ENCODE assay signal across 24 cellular contexts in the genomic region with DNA sequence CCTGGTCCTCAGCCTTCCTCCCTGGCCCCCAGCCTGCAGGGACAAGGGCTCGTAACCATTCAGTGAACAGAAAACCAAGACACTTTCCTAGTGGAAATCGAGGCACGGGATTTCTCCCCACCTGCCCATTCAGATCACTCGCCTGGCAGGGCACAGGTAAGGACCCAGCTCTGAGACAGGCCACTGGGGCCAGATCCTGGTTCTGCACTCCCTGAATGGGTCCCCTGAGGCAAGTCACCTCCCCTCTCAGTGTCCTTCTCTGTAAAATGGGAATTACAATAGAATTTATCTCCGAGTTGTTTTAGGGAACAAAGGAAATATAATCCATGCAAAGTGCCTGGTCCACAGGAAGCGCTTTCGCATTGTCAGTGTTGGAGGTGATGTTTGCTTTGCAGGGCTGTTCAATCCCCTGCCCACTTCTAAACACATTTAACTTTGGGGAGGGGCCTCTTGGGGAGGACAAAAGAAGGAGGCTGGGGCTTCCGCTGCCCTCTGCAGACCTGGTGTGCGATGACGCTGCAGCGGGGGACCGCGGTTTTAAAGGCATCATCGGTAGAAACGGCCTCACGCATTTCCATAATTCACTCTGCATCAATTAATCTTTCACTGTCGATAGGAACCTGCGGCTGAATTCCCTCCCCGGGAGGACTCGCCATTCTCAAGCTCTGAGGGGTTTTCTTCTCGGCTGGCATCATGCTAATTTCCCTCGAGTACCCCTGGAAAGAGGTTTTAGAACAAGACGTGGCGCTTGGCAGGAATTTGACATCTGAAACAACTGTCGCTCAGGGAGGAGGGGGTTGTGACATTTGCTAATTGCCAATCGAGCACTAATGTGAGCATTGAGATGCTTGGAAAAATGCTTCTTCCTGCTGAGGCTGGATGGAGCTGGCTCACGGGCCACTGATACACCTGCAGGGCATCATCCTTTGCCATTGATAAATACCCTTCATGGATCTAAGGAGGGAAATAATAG.
DNase-seq lines count a peak whose midpoint lies in the region; ATAC-seq, FAIRE-seq and TF ChIP-seq lines count a peak whose summit lies in the region.
"Had no signal": no experiment of that assay in that cellular context is flagged by ENCODE, and none has a peak within 500 bp of the region (broad histone marks: within the 10 kb centered on the region; RNA-seq: fewer than 3 reads in every experiment).

No MANE protein-coding gene starts in this region.

- no peak overlapping the region for H3K27ac Mint-ChIP-seq in GM23338
- no peak overlapping the region for H3K27ac Mint-ChIP-seq in activated CD4-positive, alpha-beta memory T cell treated with anti-CD3 and anti-CD28 coated beads for 36 hours
- no peak overlapping the region for H3K27ac Mint-ChIP-seq in Calu3 (ENCODE audit: unreplicated experiment)
- H3K27ac Mint-ChIP-seq: HFFc6, mesothelial cell of epicardium, nephron had no signal

- peaks cover 30% of the 10 kb centered on the region for H3K27me3 ChIP-seq in BLaER1
- peaks cover 11% of the 10 kb centered on the region; the same call in 1 of the 2 replicates for H3K27me3 ChIP-seq in GM23338 (ENCODE audit: insufficient read depth)
- no peaks in the 10 kb centered on the region for H3K27me3 ChIP-seq in RWPE2 (ENCODE audit: insufficient read depth, poor library complexity, severe bottlenecking)

- peak; percentile 52 for DNase-seq in GM23338 (ENCODE audit: low spot score)
- peak; percentile 16 for DNase-seq in RWPE2 (ENCODE audit: low spot score)
- peak; percentile 32 for DNase-seq in kidney
- DNase-seq in activated CD4-positive, alpha-beta memory T cell treated with anti-CD3 and anti-CD28 coated beads for 36 hours: no peak
- DNase-seq in Calu3: no peak
- DNase-seq in activated effector memory CD4-positive, alpha-beta T cell treated with anti-CD3 and anti-CD28 coated beads, Interleukin-2, amount 50 U/mL, for 16 hours: no peak
- DNase-seq: activated CD4-positive, CD25-positive, alpha-beta regulatory T cell treated with anti-CD3 and anti-CD28 coated beads, Interleukin-2, amount 50 U/mL, for 72 hours; activated CD8-positive, alpha-beta memory T cell treated with anti-CD3 and anti-CD28 coated beads for 24 hours; activated naive CD4-positive, alpha-beta T cell treated with anti-CD3 and anti-CD28 coated beads, Interleukin-2, amount 50 U/mL, for 16 hours; gastrocnemius medialis; HFFc6; left colon; NCI-H2029; NCI-H510A; OCI-M1; SHP77; stimulated activated CD4-positive, alpha-beta T cell treated with anti-CD3 and anti-CD28 coated beads, Interleukin-4, amount 100 ng/mL, for 4 hours; stomach; transverse colon had no signal

- intact Hi-C loops in kidney (cut with DNase I) (no loop called here), Calu3 (cut with micrococcal nuclease; ENCODE audit: unreplicated experiment) (loop anchor here (5.0 kb wide), 2 partner anchors 167 to 187 kb away; partner anchors contain the start of gene FGF19)
- intact Hi-C loops in activated CD4-positive, alpha-beta memory T cell treated with anti-CD3 and anti-CD28 coated beads for 36 hours (cut with micrococcal nuclease): loop anchor here (5.0 kb wide), 1 partner anchor 182 kb away; no protein-coding TSS in a partner anchor

- TF ChIP-seq CTCF in GM23338 (conservative IDR thresholded peaks at IDR 0.05; ENCODE audit: low read depth in 2 of 2): no peak
- no peak for TF ChIP-seq CTCF in RWPE2 (IDR thresholded peaks at IDR 0.05; ENCODE audit: poor library complexity, severe bottlenecking)
- TF ChIP-seq CTCF in kidney (IDR thresholded peaks at IDR 0.05; ENCODE audit: borderline replicate concordance, extremely low read depth, insufficient read depth): no peak
- TF ChIP-seq CTCF in Calu3 (IDR thresholded peaks at IDR 0.05; ENCODE audit: unreplicated experiment): no peak

- H3K79me2 ChIP-seq in GM23338 (replicated peaks; ENCODE audit: insufficient read depth): no peaks in the 10 kb centered on the region

- H3K36me3 Mint-ChIP-seq in GM23338 (ENCODE audit: low read depth) (no peaks in the 10 kb centered on the region), Calu3 (ENCODE audit: insufficient read depth, unreplicated experiment) (peaks cover 14% of the 10 kb centered on the region)
- H3K36me3 Mint-ChIP-seq in activated CD4-positive, alpha-beta memory T cell treated with anti-CD3 and anti-CD28 coated beads for 36 hours: no peaks in the 10 kb centered on the region
- H3K36me3 Mint-ChIP-seq: mesothelial cell of epicardium had no signal

- no peaks in the 10 kb centered on the region for H3K36me3 ChIP-seq in BLaER1
- H3K36me3 ChIP-seq in GM23338 (ENCODE audit: insufficient read depth): no peaks in the 10 kb centered on the region
- H3K36me3 ChIP-seq in RWPE2 (ENCODE audit: low read depth): no peaks in the 10 kb centered on the region
- no peaks in the 10 kb centered on the region for H3K36me3 ChIP-seq in kidney (ENCODE audit: control insufficient read depth in 1 of 2, insufficient read depth in 2 of 2, low read length in 2 of 2)
- H3K36me3 ChIP-seq: gastrocnemius medialis, stomach, transverse colon had no signal

- no peaks in the 10 kb centered on the region for H3F3A ChIP-seq in GM23338 (replicated peaks; ENCODE audit: low read depth)

- peaks cover 35% of the 10 kb centered on the region; the same call in 1 of the 2 replicates for H4K20me1 ChIP-seq in BLaER1
- no peaks in the 10 kb centered on the region for H4K20me1 ChIP-seq in GM23338 (replicated peaks; ENCODE audit: insufficient read depth)

- no peaks in the 10 kb centered on the region for H3K9me2 ChIP-seq in GM23338 (ENCODE audit: insufficient read depth)

- H3K27me3 Mint-ChIP-seq in GM23338 (ENCODE audit: insufficient read depth, low read depth, poor library complexity) (peaks cover 31% of the 10 kb centered on the region), Calu3 (ENCODE audit: unreplicated experiment) (peaks cover 3% of the 10 kb centered on the region)
- peaks cover 36% of the 10 kb centered on the region for H3K27me3 Mint-ChIP-seq in activated CD4-positive, alpha-beta memory T cell treated with anti-CD3 and anti-CD28 coated beads for 36 hours

- POLR2A ChIA-PET in activated CD4-positive, alpha-beta memory T cell treated with anti-CD3 and anti-CD28 coated beads for 36 hours (lab: Charles Lee): no interaction called here

- H2AFZ ChIP-seq in GM23338: no peak overlapping the region; the same call in 1 of the 2 replicates

- no TSS peak for BruUV-seq in Calu3 (replicated peaks; lab: Mats Ljungman, UMichigan)

- peak; percentile 30 for ATAC-seq in GM23338
- no peak for ATAC-seq in RWPE2 (ENCODE audit: low read depth)
- ATAC-seq: gastrocnemius medialis, left colon had no signal

- H3K27ac ChIP-seq in BLaER1 (no peak overlapping the region), GM23338 (ENCODE audit: low read depth) (no peak overlapping the region), RWPE2 (ENCODE audit: poor library complexity, severe bottlenecking) (no peak overlapping the region), kidney (ENCODE audit: low read depth in 2 of 2, low read length in 2 of 2) (no peak overlapping the region)
- H3K27ac ChIP-seq: gastrocnemius medialis, HL-60, stomach, transverse colon had no signal

- H3K9me3 ChIP-seq in BLaER1 (no peaks in the 10 kb centered on the region), RWPE2 (ENCODE audit: severe bottlenecking) (no peaks in the 10 kb centered on the region), kidney (ENCODE audit: control insufficient read depth in 1 of 2, low read length in 2 of 2) (no peaks in the 10 kb centered on the region)
- H3K9me3 ChIP-seq: gastrocnemius medialis, stomach, transverse colon had no signal

- H3K4me3 Mint-ChIP-seq in GM23338 (peak overlapping the region; percentile 57), Calu3 (ENCODE audit: low read depth, unreplicated experiment) (no peak overlapping the region)
- H3K4me3 Mint-ChIP-seq in activated CD4-positive, alpha-beta memory T cell treated with anti-CD3 and anti-CD28 coated beads for 36 hours: no peak overlapping the region
- H3K4me3 Mint-ChIP-seq: HFFc6, mesothelial cell of epicardium, nephron had no signal

- peak overlapping the region; percentile 22; the same call in 1 of the 2 replicates for H3K4me2 ChIP-seq in BLaER1
- H3K4me2 ChIP-seq in GM23338: peak overlapping the region; percentile 74

- no peak for FAIRE-seq in kidney (lab: Jason Lieb, UNC)
- FAIRE-seq: astrocyte had no signal

- H3K9ac ChIP-seq in BLaER1 (no peak overlapping the region), kidney (ENCODE audit: low read length in 2 of 2) (no peak overlapping the region)

- H3K4me1 ChIP-seq in BLaER1 (peaks cover 41% of the 10 kb centered on the region), GM23338 (ENCODE audit: insufficient read depth) (peaks cover 8% of the 10 kb centered on the region), RWPE2 (ENCODE audit: insufficient read depth, poor library complexity, severe bottlenecking) (no peaks in the 10 kb centered on the region), kidney (ENCODE audit: control insufficient read depth in 1 of 2, insufficient read depth in 1 of 2, low read depth in 1 of 2, low read length in 2 of 2) (peaks cover 0 to 11% of the 10 kb centered on the region in 2 donors)
- H3K4me1 ChIP-seq: gastrocnemius medialis had no signal

- H3K4me3 ChIP-seq in BLaER1: no peak overlapping the region
- peak overlapping the region; percentile 48 for H3K4me3 ChIP-seq in GM23338
- H3K4me3 ChIP-seq in RWPE2 (ENCODE audit: severe bottlenecking): no peak overlapping the region
- no peak overlapping the region for H3K4me3 ChIP-seq in kidney (ENCODE audit: low read length in 2 of 2)
- H3K4me3 ChIP-seq: gastrocnemius medialis, stomach, transverse colon had no signal

- CTCF ChIA-PET in activated CD4-positive, alpha-beta memory T cell treated with anti-CD3 and anti-CD28 coated beads for 36 hours (lab: Charles Lee): interaction anchor here (0.7 to 1.5 kb wide), 4 partner anchors 9 to 214 kb away, joined by 3 to 4 read pairs (median 4); no protein-coding TSS in a partner anchor
- CTCF ChIA-PET in Calu3 (lab: Charles Lee): interaction anchor here (1.0 to 1.4 kb wide), 2 partner anchors 24 to 180 kb away, joined by 4 to 6 read pairs; no protein-coding TSS in a partner anchor

- peaks cover 40% of the 10 kb centered on the region for H3K4me1 Mint-ChIP-seq in GM23338
- H3K4me1 Mint-ChIP-seq in activated CD4-positive, alpha-beta memory T cell treated with anti-CD3 and anti-CD28 coated beads for 36 hours (ENCODE audit: low read depth): no peaks in the 10 kb centered on the region
- peaks cover 32% of the 10 kb centered on the region for H3K4me1 Mint-ChIP-seq in Calu3 (ENCODE audit: low read depth, unreplicated experiment)

- H3K9me3 Mint-ChIP-seq in GM23338 (no peaks in the 10 kb centered on the region), Calu3 (ENCODE audit: low read depth, unreplicated experiment) (no peaks in the 10 kb centered on the region)
- H3K9me3 Mint-ChIP-seq in activated CD4-positive, alpha-beta memory T cell treated with anti-CD3 and anti-CD28 coated beads for 36 hours: no peaks in the 10 kb centered on the region
- H3K9me3 Mint-ChIP-seq: HFFc6, mesothelial cell of epicardium, nephron had no signal

TF ChIP-seq in GM23338, 12 proteins besides CTCF, POLR2A, EP300 and RAD21 (continues in another document):
- TF ChIP-seq NANOG (IDR thresholded peaks at IDR 0.05; ENCODE audit: borderline replicate concordance): no peak

Comparison
In these comparisons a context has a peak if more than half of its experiments do, and no peak if none do; other contexts are left out.
1. DNase-seq: peak in GM23338 (single experiment), RWPE2 (single experiment) and kidney (single experiment); none in activated CD4-positive, alpha-beta memory T cell treated with anti-CD3 and anti-CD28 coated beads for 36 hours (single experiment), Calu3 (single experiment) and activated effector memory CD4-positive, alpha-beta T cell treated with anti-CD3 and anti-CD28 coated beads, Interleukin-2, amount 50 U/mL, for 16 hours (single experiment).